15 cellular contexts compared by ENCODE assay signal in genomic region chr19:38030681-38031422, GRCh38.
"Had no signal": no experiment of that assay in that cellular context is flagged by ENCODE, and none has a peak within 500 bp of the region (broad histone marks: within the 10 kb centered on the region; RNA-seq: fewer than 3 reads in every experiment).

No MANE protein-coding gene starts in this region.

- H3K27ac ChIP-seq: dorsolateral prefrontal cortex, esophagus muscularis mucosa, tibial nerve had no signal

- H3K27me3 ChIP-seq: dorsolateral prefrontal cortex, esophagus muscularis mucosa, tibial nerve had no signal

- H3K4me3 ChIP-seq: dorsolateral prefrontal cortex, esophagus muscularis mucosa, tibial nerve had no signal

- H3K9me3 ChIP-seq: esophagus muscularis mucosa, tibial nerve had no signal

- DNase-seq: activated CD4-positive, alpha-beta T cell treated with anti-CD3 and anti-CD28 coated beads for 1 hour; activated CD4-positive, alpha-beta T cell treated with anti-CD3 and anti-CD28 coated beads, Interleukin-2, amount 50 U/mL, for 48 hours; activated CD8-positive, alpha-beta memory T cell treated with anti-CD3 and anti-CD28 coated beads, Interleukin-2, amount 10 ng/mL, durations not matched to agents 7 days and 5 days; activated effector memory CD4-positive, alpha-beta T cell treated with Interleukin-2 at 50 U/mL for 16 hours; activated T-cell treated with anti-CD3 and anti-CD28 coated beads, Interleukin-2, amount 50 U/mL, for 24 hours; amygdala; cerebellar nuclear complex; glutamatergic neuron; immature natural killer cell; stimulated activated CD4-positive, alpha-beta T cell treated with anti-CD3 and anti-CD28 coated beads, Interleukin-4, amount 100 ng/mL, for 4 hours; T-helper 17 cell had no signal

- ATAC-seq: activated CD8-positive, alpha-beta memory T cell treated with anti-CD3 and anti-CD28 coated beads, Interleukin-2, amount 10 ng/mL, durations not matched to agents 7 days and 5 days; left lobe of liver; T-helper 17 cell had no signal
